1 cellular context compared by ENCODE assay signal in the genomic region with DNA sequence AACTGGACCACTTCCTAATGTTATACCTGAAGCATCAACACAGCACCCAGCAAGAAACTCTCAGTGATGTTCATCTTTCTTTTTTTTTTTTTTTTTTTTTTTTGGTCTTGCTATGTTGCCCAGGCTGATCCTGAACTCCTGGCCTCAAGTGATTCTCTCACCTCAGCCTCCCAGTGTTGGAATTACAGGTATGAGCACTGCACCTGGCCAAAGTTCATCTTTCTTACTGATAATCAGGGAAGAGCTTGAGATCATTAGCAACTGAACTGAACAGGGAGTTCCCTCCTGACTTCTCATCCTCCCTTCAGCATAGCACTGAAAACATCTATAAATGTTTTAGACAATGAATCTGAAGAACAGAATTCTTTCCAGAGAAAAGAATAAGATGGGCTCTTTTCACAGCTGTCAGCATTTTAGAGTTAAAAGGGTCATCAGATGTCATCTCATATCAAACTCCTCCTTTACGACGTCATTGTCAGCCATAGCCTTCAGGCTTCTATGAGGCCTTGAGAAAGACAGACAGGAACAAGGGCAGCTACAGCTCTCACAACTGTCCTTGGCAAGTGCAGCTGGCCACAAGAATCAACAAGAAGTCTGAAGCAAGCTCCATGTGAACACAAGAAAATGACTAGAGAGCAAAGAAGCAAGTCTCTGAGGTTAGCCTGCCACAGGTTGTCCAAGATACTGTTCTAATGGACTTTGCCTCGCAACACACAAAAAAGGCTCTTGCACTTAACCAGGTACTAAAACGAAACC.
TF ChIP-seq lines count a peak whose summit lies in the region.

No MANE protein-coding gene starts in this region.

TF ChIP-seq in IMR-90, 13 proteins besides CTCF, POLR2A, EP300 and RAD21:
- no peak for TF ChIP-seq MAZ (IDR thresholded peaks at IDR 0.05; ENCODE audit: borderline replicate concordance, low read depth, low read length)
- peak; percentile 77 for TF ChIP-seq MAFK (IDR thresholded peaks at IDR 0.05; ENCODE audit: low read depth, low read length)
